ENCODE assay signal across 14 cellular contexts in the genomic region with DNA sequence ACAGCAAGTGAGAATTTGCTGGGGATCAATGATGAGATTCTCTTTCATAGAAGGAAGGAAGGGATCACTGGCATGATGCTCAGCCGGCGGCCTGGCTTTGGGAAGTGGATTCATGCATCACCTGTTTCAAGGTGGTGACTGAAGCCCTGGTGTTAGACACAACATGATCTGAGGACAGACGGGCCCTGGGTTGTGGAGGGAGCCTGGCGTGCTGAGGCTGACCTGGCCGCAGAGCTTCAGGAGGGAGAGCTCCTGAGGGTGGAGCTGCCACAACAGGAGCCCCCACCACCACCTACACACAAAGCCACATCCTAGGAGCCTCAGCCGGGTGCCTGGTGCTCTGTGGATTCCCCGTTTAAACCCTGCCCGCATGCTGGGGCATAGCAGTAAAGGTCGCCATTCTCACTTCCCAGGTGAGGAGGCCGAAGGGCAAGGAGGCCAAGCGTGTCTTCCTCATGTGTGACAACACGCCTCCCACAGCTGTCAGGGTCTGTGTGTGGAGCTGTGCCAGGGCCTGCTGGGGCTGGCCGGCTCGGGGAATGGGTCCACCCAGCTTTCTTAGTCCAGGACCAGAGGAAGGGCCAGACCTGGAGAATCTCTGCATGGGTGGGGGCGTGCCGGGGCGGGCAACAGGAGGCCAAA.
"Had no signal": no experiment of that assay in that cellular context is flagged by ENCODE, and none has a peak within 500 bp of the region (broad histone marks: within the 10 kb centered on the region; RNA-seq: fewer than 3 reads in every experiment).

No MANE protein-coding gene starts in this region.

- H3K27ac ChIP-seq: brain microvascular endothelial cell, dorsolateral prefrontal cortex, lower lobe of right lung, SJCRH30, tibial nerve had no signal

- H3K36me3 ChIP-seq: brain microvascular endothelial cell, lower lobe of right lung, SJCRH30, tibial nerve had no signal

- DNase-seq: activated CD4-positive, alpha-beta T cell treated with anti-CD3 and anti-CD28 coated beads, Interleukin-2, amount 50 U/mL, for 48 hours; activated CD4-positive, CD25-positive, alpha-beta regulatory T cell treated with anti-CD3 and anti-CD28 coated beads, Interleukin-2, amount 50 U/mL, for 72 hours; activated gamma-delta T cell treated with Interleukin-2 at 50 U/mL for 16 hours; activated naive CD8-positive, alpha-beta T cell treated with anti-CD3 and anti-CD28 coated beads for 36 hours; activated T-cell treated with anti-CD3 and anti-CD28 coated beads, Interleukin-2, amount 50 U/mL, for 72 hours; brain microvascular endothelial cell; foreskin melanocyte; kidney; lower lobe of right lung; naive thymus-derived CD8-positive, alpha-beta T cell; SJCRH30; stimulated activated CD4-positive, alpha-beta T cell treated with anti-CD3 and anti-CD28 coated beads, Interleukin-4, amount 100 ng/mL, for 1 hour had no signal

- H3K9me3 ChIP-seq: SJCRH30 had no signal

- ATAC-seq: activated T-cell treated with anti-CD3 and anti-CD28 coated beads, Interleukin-2, amount 50 U/mL, for 72 hours; naive thymus-derived CD8-positive, alpha-beta T cell had no signal

- H3K4me1 ChIP-seq: SJCRH30, tibial nerve had no signal

- H3K27me3 ChIP-seq: brain microvascular endothelial cell, dorsolateral prefrontal cortex, SJCRH30, tibial nerve had no signal

- H3K4me3 ChIP-seq: dorsolateral prefrontal cortex, lower lobe of right lung, SJCRH30, tibial nerve had no signal
